ENCODE assay signal across 1 cellular context in genomic region chr19:1145635-1146417, GRCh38.
TF ChIP-seq lines count a peak whose summit lies in the region.

No MANE protein-coding gene starts in this region.

TF ChIP-seq in HepG2, 621 proteins besides CTCF, POLR2A, EP300 and RAD21:
- TF ChIP-seq CREB3 (CRISPR knock-in tag; IDR thresholded peaks at IDR 0.05) (no peak), AGO2 (optimal IDR thresholded peaks at IDR 0.05; ENCODE audit: low read depth, low read length) (peak; percentile 16), FOXK2 (IDR thresholded peaks at IDR 0.05) (no peak), FOXP4 (CRISPR knock-in tag; IDR thresholded peaks at IDR 0.05) (no peak)
